Comparison of ENCODE assay signal across 19 cellular contexts in genomic region chr4:72094054-72094780, GRCh38.
DNase-seq lines count a peak whose midpoint lies in the region; ATAC-seq and TF ChIP-seq lines count a peak whose summit lies in the region.
"Had no signal": no experiment of that assay in that cellular context is flagged by ENCODE, and none has a peak within 500 bp of the region (broad histone marks: within the 10 kb centered on the region; RNA-seq: fewer than 3 reads in every experiment).

No MANE protein-coding gene starts in this region.

- DNase-seq in COLO668 (lab: John Stamatoyannopoulos, UW; ENCODE audit: unreplicated experiment) (peak; percentile 42), NCI-H128 (lab: John Stamatoyannopoulos, UW; ENCODE audit: unreplicated experiment) (peak; percentile 42), NCI-H69 (lab: John Stamatoyannopoulos, UW) (peak; percentile 1), lung (ENCODE audit: low spot score) (peak; percentile 76), T-helper 1 cell (no peak), MCF 10A (ENCODE audit: unreplicated experiment) (no peak), foreskin fibroblast (no peak)
- DNase-seq: activated naive CD8-positive, alpha-beta T cell treated with anti-CD3 and anti-CD28 coated beads for 36 hours; CD4-positive, CD25-positive, alpha-beta regulatory T cell; heart left ventricle; Karpas-422; left ventricle myocardium superior; NCI-H1930; stimulated activated CD4-positive, alpha-beta T cell treated with anti-CD3 and anti-CD28 coated beads, Interleukin-4, amount 100 ng/mL, for 24 hours had no signal

- no peaks in the 10 kb centered on the region for H3K27me3 Mint-ChIP-seq in MCF 10A (ENCODE audit: insufficient read depth, unreplicated experiment)
- H3K27me3 Mint-ChIP-seq: activated T-helper 17 cell treated with anti-CD3 and anti-CD28 coated beads, Interleukin-2, amount 50 U/mL, for 72 hours; CD4-positive, CD25-positive, alpha-beta regulatory T cell had no signal

- H3K27ac Mint-ChIP-seq in MCF 10A (ENCODE audit: low read depth, unreplicated experiment): no peak overlapping the region
- H3K27ac Mint-ChIP-seq: activated naive CD8-positive, alpha-beta T cell treated with anti-CD3 and anti-CD28 coated beads for 36 hours; activated T-helper 17 cell treated with anti-CD3 and anti-CD28 coated beads, Interleukin-2, amount 50 U/mL, for 72 hours; CD4-positive, CD25-positive, alpha-beta regulatory T cell had no signal

- H3K4me1 ChIP-seq in lung (ENCODE audit: control insufficient read depth in 2 of 2, insufficient read depth in 2 of 2, low read length in 2 of 2): no peaks in the 10 kb centered on the region
- H3K4me1 ChIP-seq: heart left ventricle, vagina had no signal

- H3K27me3 ChIP-seq in lung (ENCODE audit: control insufficient read depth, insufficient read depth): no peaks in the 10 kb centered on the region
- H3K27me3 ChIP-seq: heart left ventricle, neutrophil, vagina had no signal

- 65 to 83% methylated on average over 5 of the region's 5 CpGs for WGBS in lung, 2 donors

- TF ChIP-seq CTCF in lung (IDR thresholded peaks at IDR 0.05; ENCODE audit: control extremely low read depth, extremely low read depth) (no peak), MCF 10A (IDR thresholded peaks at IDR 0.05; ENCODE audit: unreplicated experiment) (no peak), foreskin fibroblast (IDR thresholded peaks at IDR 0.05; ENCODE audit: low read depth, low read length) (no peak)

- H3K36me3 ChIP-seq in lung (ENCODE audit: control insufficient read depth in 2 of 2, insufficient read depth in 2 of 2, low read length in 2 of 2): no peaks in the 10 kb centered on the region
- H3K36me3 ChIP-seq: heart left ventricle, neutrophil, vagina had no signal

- H3K27ac ChIP-seq in lung (ENCODE audit: low read depth in 1 of 2, low read length in 1 of 2): no peak overlapping the region
- H3K27ac ChIP-seq: heart left ventricle, neutrophil, vagina had no signal

- H3K4me3 ChIP-seq in lung (no peak overlapping the region), foreskin fibroblast (ENCODE audit: low read depth in 1 of 2, low read length in 2 of 2) (no peak overlapping the region)
- H3K4me3 ChIP-seq: heart left ventricle, smooth muscle cell, vagina had no signal

- H3K36me3 Mint-ChIP-seq in MCF 10A (ENCODE audit: insufficient read depth, unreplicated experiment): no peaks in the 10 kb centered on the region
- H3K36me3 Mint-ChIP-seq: activated naive CD8-positive, alpha-beta T cell treated with anti-CD3 and anti-CD28 coated beads for 36 hours; CD4-positive, CD25-positive, alpha-beta regulatory T cell had no signal

- ATAC-seq in lung (ENCODE audit: insufficient read depth, low FRiP score) (peak; percentile 72), GM19463 (IDR thresholded peaks at IDR 0.05; ENCODE audit: unreplicated experiment) (no peak)
- ATAC-seq: activated T-helper 17 cell treated with anti-CD3 and anti-CD28 coated beads, Interleukin-2, amount 50 U/mL, for 72 hours; heart left ventricle; left ventricle myocardium superior had no signal

- H3K9me3 ChIP-seq in lung (ENCODE audit: control insufficient read depth in 2 of 2, insufficient read depth in 1 of 2, low read length in 1 of 2): peaks cover 0 to 2% of the 10 kb centered on the region in 2 donors
- H3K9me3 ChIP-seq: heart left ventricle, neutrophil, vagina had no signal

- no peaks in the 10 kb centered on the region for H3K4me1 Mint-ChIP-seq in MCF 10A (ENCODE audit: insufficient read depth, unreplicated experiment)
- H3K4me1 Mint-ChIP-seq: activated naive CD8-positive, alpha-beta T cell treated with anti-CD3 and anti-CD28 coated beads for 36 hours; activated T-helper 17 cell treated with anti-CD3 and anti-CD28 coated beads, Interleukin-2, amount 50 U/mL, for 72 hours; CD4-positive, CD25-positive, alpha-beta regulatory T cell had no signal

- intact Hi-C loops in MCF 10A (cut with micrococcal nuclease): no loop called here

- H3K4me3 Mint-ChIP-seq in MCF 10A (ENCODE audit: unreplicated experiment): no peak overlapping the region
- H3K4me3 Mint-ChIP-seq: activated naive CD8-positive, alpha-beta T cell treated with anti-CD3 and anti-CD28 coated beads for 36 hours; activated T-helper 17 cell treated with anti-CD3 and anti-CD28 coated beads, Interleukin-2, amount 50 U/mL, for 72 hours; CD4-positive, CD25-positive, alpha-beta regulatory T cell had no signal

- POLR2A ChIA-PET in MCF 10A (lab: Yijun Ruan, JAX): interaction anchor here (0.5 to 0.6 kb wide), 2 partner anchors 11 to 560 kb away, joined by 3 read pairs; no protein-coding TSS in a partner anchor

- CTCF ChIA-PET in MCF 10A (lab: Yijun Ruan, JAX): interaction anchor here (0.6 kb wide), 1 partner anchor 142 kb away, joined by 4 read pairs; no protein-coding TSS in a partner anchor

- H3K9me3 Mint-ChIP-seq in MCF 10A (ENCODE audit: unreplicated experiment): no peaks in the 10 kb centered on the region
- H3K9me3 Mint-ChIP-seq: activated naive CD8-positive, alpha-beta T cell treated with anti-CD3 and anti-CD28 coated beads for 36 hours had no signal

- BruUV-seq in MCF 10A (replicated peaks; lab: Mats Ljungman, UMichigan): no TSS peak

Comparison
In these comparisons a context has a peak if more than half of its experiments do, and no peak if none do; other contexts are left out.
1. DNase-seq: peak in COLO668 (single experiment), NCI-H128 (single experiment), NCI-H69 (single experiment) and lung (single experiment); none in T-helper 1 cell (0 of 5), MCF 10A (single experiment) and foreskin fibroblast (0 of 2).